20 cellular contexts compared by ENCODE assay signal in genomic region chr9:70534471-70534870, GRCh38.
DNase-seq lines count a peak whose midpoint lies in the region; ATAC-seq and TF ChIP-seq lines count a peak whose summit lies in the region.
"Had no signal": no experiment of that assay in that cellular context is flagged by ENCODE, and none has a peak within 500 bp of the region (broad histone marks: within the 10 kb centered on the region; RNA-seq: fewer than 3 reads in every experiment).

No MANE protein-coding gene starts in this region.

- peaks cover 28% of the 10 kb centered on the region for H3K4me1 Mint-ChIP-seq in mesothelial cell of epicardium

- H3K4me1 ChIP-seq in SJSA1 (replicated peaks) (peaks cover 15% of the 10 kb centered on the region), A673 (ENCODE audit: insufficient read depth, low read length, poor library complexity, severe bottlenecking) (no peaks in the 10 kb centered on the region)

- peak overlapping the region; percentile 11 for H3K27ac Mint-ChIP-seq in mesothelial cell of epicardium
- H3K27ac Mint-ChIP-seq: IgD-negative memory B cell had no signal

- POLR2A ChIA-PET in AG04449 (lab: Yijun Ruan, JAX) (interaction anchor here (0.6 to 1.4 kb wide), 3 partner anchors 18 to 115 kb away, joined by 3 to 4 read pairs (median 4); no protein-coding TSS in a partner anchor), A673 (lab: Charles Lee; ENCODE audit: low non-redundant PET) (no interaction called here)

- no peak overlapping the region for H3K4me3 Mint-ChIP-seq in mesothelial cell of epicardium
- H3K4me3 Mint-ChIP-seq: IgD-negative memory B cell had no signal

- no peak for ATAC-seq in HG03175 (IDR thresholded peaks at IDR 0.05; ENCODE audit: unreplicated experiment)

- H3K27me3 ChIP-seq in SJSA1 (replicated peaks) (no peaks in the 10 kb centered on the region), A673 (replicated peaks; ENCODE audit: insufficient read depth, low read depth, low read length, poor library complexity) (no peaks in the 10 kb centered on the region)

- H3K9me3 Mint-ChIP-seq in mesothelial cell of epicardium, result no peaks in the 10 kb centered on the region
- H3K9me3 Mint-ChIP-seq: IgD-negative memory B cell had no signal

- H3K27me3 Mint-ChIP-seq in mesothelial cell of epicardium (ENCODE audit: low read depth), result no peaks in the 10 kb centered on the region

- CTCF ChIA-PET in AG04449 (lab: Yijun Ruan, JAX), result no interaction called here
- CTCF ChIA-PET in A673 (lab: Charles Lee), result no interaction called here

- no peaks in the 10 kb centered on the region for H3K36me3 ChIP-seq in SJSA1
- no peaks in the 10 kb centered on the region for H3K36me3 ChIP-seq in A673 (ENCODE audit: insufficient read depth, low read length, poor library complexity, severe bottlenecking)

- intact Hi-C loops in A673 (cut with micrococcal nuclease; ENCODE audit: unreplicated experiment), result no loop called here

- no peaks in the 10 kb centered on the region for H3K36me3 Mint-ChIP-seq in mesothelial cell of epicardium
- H3K36me3 Mint-ChIP-seq: IgD-negative memory B cell had no signal

- H3K4me3 ChIP-seq in AG04449 (ENCODE audit: low read depth, low read length) (no peak overlapping the region), SJSA1 (no peak overlapping the region), A673 (ENCODE audit: low read depth, low read length, poor library complexity, severe bottlenecking) (no peak overlapping the region)

- BruUV-seq in A673 (replicated peaks; lab: Mats Ljungman, UMichigan), result no TSS peak

- peak overlapping the region; percentile 16; the same call in 1 of the 2 replicates for H3K27ac ChIP-seq in SJSA1
- no peak overlapping the region for H3K27ac ChIP-seq in A673 (ENCODE audit: low read depth, low read length, poor library complexity, severe bottlenecking)

- TF ChIP-seq CTCF in AG04449 (IDR thresholded peaks at IDR 0.05; ENCODE audit: insufficient read depth, low read length, missing control alignments) (no peak), mesothelial cell of epicardium (IDR thresholded peaks at IDR 0.05; ENCODE audit: unreplicated experiment) (no peak), A673 (conservative IDR thresholded peaks at IDR 0.05; ENCODE audit: low read depth, low read length) (no peak)

- DNase-seq in AG04449 (ENCODE audit: low read depth, low spot score), result peak; percentile 36
- DNase-seq in SJSA1 (ENCODE audit: low read depth in 1 of 2, low spot score in 2 of 2), result no peak
- peak; percentile 1 for DNase-seq in dermis blood vessel endothelial cell
- no peak for DNase-seq in mesothelial cell of epicardium (ENCODE audit: low spot score in 2 of 2, unreplicated experiment in 2 of 2)
- no peak for DNase-seq in activated T-cell treated with anti-CD3 and anti-CD28 coated beads for 4 hours
- no peak for DNase-seq in NCI-H1436 treated with DMSO at 0.1 percent for 48 hours (lab: John Stamatoyannopoulos, UW)
- no peak for DNase-seq in A673 (ENCODE audit: low spot score)
- DNase-seq: 8988T, C1 segment of cervical spinal cord, DMS79 treated with DMSO at 0.1 percent for 48 hours, GDM1, Kasumi-1, MM.1S, NCI-H1105, NCI-H187, NCI-H446 treated with DMSO at 0.1 percent for 48 hours, OCI-M1, SIG-M5 had no signal

- H3K9me3 ChIP-seq in SJSA1 (replicated peaks) (no peaks in the 10 kb centered on the region), A673 (ENCODE audit: low read depth, low read length, poor library complexity, severe bottlenecking) (no peaks in the 10 kb centered on the region)

Comparison
In these comparisons a context has a peak if more than half of its experiments do, and no peak if none do; other contexts are left out.
1. DNase-seq: peak in AG04449 (single experiment) and dermis blood vessel endothelial cell (single experiment); none in SJSA1 (0 of 2), mesothelial cell of epicardium (0 of 2), activated T-cell treated with anti-CD3 and anti-CD28 coated beads for 4 hours (single experiment), NCI-H1436 treated with DMSO at 0.1 percent for 48 hours (single experiment) and A673 (single experiment).